In the genomic region with DNA sequence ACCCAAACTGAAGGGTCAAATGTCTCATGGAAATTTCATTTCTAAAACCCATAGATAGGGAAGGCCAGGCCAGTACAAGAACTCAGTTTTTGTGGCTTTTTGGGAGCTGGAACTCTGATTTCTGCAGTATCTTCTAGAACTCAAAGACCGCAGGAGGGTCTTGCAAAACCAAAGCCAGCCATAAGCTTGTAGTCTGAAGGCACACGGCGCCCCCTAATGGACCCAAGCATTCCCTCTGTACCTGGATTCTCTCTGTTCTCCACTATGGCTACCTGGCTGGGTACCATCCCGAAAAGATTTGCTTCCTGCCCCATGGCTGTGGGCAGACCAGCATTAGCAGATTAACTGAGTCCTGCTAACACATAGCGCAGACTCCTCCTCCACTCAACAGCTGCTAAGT, we compare ENCODE assay signal across 9 cellular contexts.
A peak's percentile ranks its signal among the peaks of the same experiment; 100 is the strongest.
DNase-seq lines count a peak whose midpoint lies in the region; ATAC-seq and TF ChIP-seq lines count a peak whose summit lies in the region.
"Had no signal": no experiment of that assay in that cellular context is flagged by ENCODE, and none has a peak within 500 bp of the region (broad histone marks: within the 10 kb centered on the region; RNA-seq: fewer than 3 reads in every experiment).

No MANE protein-coding gene starts in this region.

- no peak overlapping the region for H2AFZ ChIP-seq in mammary epithelial cell (ENCODE audit: low read depth, low read length)

- no peaks in the 10 kb centered on the region for H3K27me3 ChIP-seq in mammary epithelial cell (ENCODE audit: insufficient read depth, low read length)
- H3K27me3 ChIP-seq in mesendoderm (ENCODE audit: insufficient read depth, low read length, poor library complexity), result no peaks in the 10 kb centered on the region

- H4K8ac ChIP-seq in mesendoderm (ENCODE audit: low read depth, low read length), result no peak overlapping the region

- H2BK15ac ChIP-seq in mesendoderm (replicated peaks; ENCODE audit: low read depth), result no peak overlapping the region

- 30% methylated on average over 4 of the region's 5 CpGs for WGBS in mammary epithelial cell (ENCODE audit: low coverage, missing lambda C conversion rate)
- WGBS in mesendoderm (ENCODE audit: extremely low coverage, insufficient coverage, low lambda C conversion rate), result no CpG with 5 or more reads among the region's 5 CpGs

- H3K36me3 ChIP-seq in mammary epithelial cell (ENCODE audit: insufficient read depth, low read length) (no peaks in the 10 kb centered on the region), mesendoderm (ENCODE audit: control insufficient read depth, insufficient read depth, low read length) (no peaks in the 10 kb centered on the region)

- no peaks in the 10 kb centered on the region for H3K79me1 ChIP-seq in mesendoderm (ENCODE audit: low read length)

- no peak overlapping the region for H3K56ac ChIP-seq in mesendoderm (ENCODE audit: low read length)

- H3K4me1 Mint-ChIP-seq in stimulated activated memory B cell treated with anti-CD40 and anti-IgM and Interleukin-4, amounts not matched to agents 10 μg/mL and 1 μg/mL and 100 μg/mL, for 72 hours, result peaks cover 5% of the 10 kb centered on the region

- TF ChIP-seq CTCF in mammary epithelial cell (conservative IDR thresholded peaks at IDR 0.05 in 1 of 2, IDR thresholded peaks at IDR 0.05 in 1 of 2; ENCODE audit: extremely low read depth in 1 of 2, insufficient read depth in 1 of 2, low read depth in 1 of 2, low read length in 2 of 2), result peak; percentile 61 to 77

- H3K79me2 ChIP-seq in mammary epithelial cell (ENCODE audit: insufficient read depth, low read length) (no peaks in the 10 kb centered on the region), mesendoderm (ENCODE audit: control insufficient read depth, insufficient read depth, low read length) (no peaks in the 10 kb centered on the region)

- H2BK120ac ChIP-seq in mesendoderm (ENCODE audit: low read depth, low read length), result peak overlapping the region; percentile 56

- no peaks in the 10 kb centered on the region for H3K9me3 ChIP-seq in mammary epithelial cell (replicated peaks; ENCODE audit: insufficient read depth, low read length)
- H3K9me3 ChIP-seq: A549 had no signal

- no peak overlapping the region for H4K5ac ChIP-seq in mesendoderm (ENCODE audit: low read length)

- H3K23ac ChIP-seq in mesendoderm (ENCODE audit: low read length), result no peak overlapping the region

- H3K27ac Mint-ChIP-seq in stimulated activated memory B cell treated with anti-CD40 and anti-IgM and Interleukin-4, amounts not matched to agents 10 μg/mL and 1 μg/mL and 100 μg/mL, for 72 hours, result no peak overlapping the region

- in situ Hi-C loops in mammary epithelial cell (cut with MboI; ENCODE audit: low sequenced_read_pairs in 2 of 2), result no loop called here

- H3K9ac ChIP-seq in mammary epithelial cell (ENCODE audit: insufficient read depth, low read length), result no peak overlapping the region
- H3K9ac ChIP-seq in mesendoderm (ENCODE audit: low read length), result no peak overlapping the region

- H4K20me1 ChIP-seq in mammary epithelial cell (ENCODE audit: insufficient read depth, low read length), result no peaks in the 10 kb centered on the region

- DNase-seq in DMS153 treated with DMSO at 0.1 percent for 48 hours (lab: John Stamatoyannopoulos, UW; ENCODE audit: unreplicated experiment), result peak; percentile 11
- DNase-seq in DMS153 (lab: John Stamatoyannopoulos, UW), result no peak
- peak; percentile 34 for DNase-seq in NCI-H2029 treated with DMSO at 0.1 percent for 48 hours (lab: John Stamatoyannopoulos, UW)
- no peak for DNase-seq in mammary epithelial cell
- peak; percentile 84 for DNase-seq in mesendoderm

- no peaks in the 10 kb centered on the region for H3K9me3 Mint-ChIP-seq in stimulated activated memory B cell treated with anti-CD40 and anti-IgM and Interleukin-4, amounts not matched to agents 10 μg/mL and 1 μg/mL and 100 μg/mL, for 72 hours

- H3K4me3 ChIP-seq in mammary epithelial cell (replicated peaks in 1 of 3; ENCODE audit: insufficient read depth in 1 of 3, low read depth in 2 of 3, low read length in 3 of 3) (no peak overlapping the region), mesendoderm (ENCODE audit: low read length) (no peak overlapping the region)
- H3K4me3 ChIP-seq: A549 had no signal

- no peak overlapping the region for H3K4ac ChIP-seq in mesendoderm (ENCODE audit: low read depth, low read length)

- BruUV-seq in mammary epithelial cell (replicated peaks; lab: Mats Ljungman, UMichigan), result no TSS peak

- H3K4me3 Mint-ChIP-seq in stimulated activated memory B cell treated with anti-CD40 and anti-IgM and Interleukin-4, amounts not matched to agents 10 μg/mL and 1 μg/mL and 100 μg/mL, for 72 hours, result no peak overlapping the region

- intact Hi-C loops in mammary epithelial cell (cut with micrococcal nuclease), result loop anchor here (10.0 kb wide), 1 partner anchor 1761 kb away; no protein-coding TSS in a partner anchor

- no peak overlapping the region for H3K18ac ChIP-seq in mesendoderm (ENCODE audit: low read length)

- H3K4me2 ChIP-seq in mammary epithelial cell (ENCODE audit: insufficient read depth, low read depth, low read length) (no peak overlapping the region), mesendoderm (ENCODE audit: low read length) (no peak overlapping the region)
- H3K4me2 ChIP-seq: A549 had no signal

- dilution Hi-C loops in mammary epithelial cell (cut with HindIII; ENCODE audit: low sequenced_read_pairs), result no loop called here

- H3K27ac ChIP-seq in mammary epithelial cell (ENCODE audit: insufficient read depth, low read depth, low read length) (no peak overlapping the region), mesendoderm (ENCODE audit: low read depth, low read length) (no peak overlapping the region)
- H3K27ac ChIP-seq: A549 had no signal

- ATAC-seq in GM18867 (IDR thresholded peaks at IDR 0.05; ENCODE audit: unreplicated experiment) (no peak), HG03520 (IDR thresholded peaks at IDR 0.05; ENCODE audit: unreplicated experiment) (no peak)
- no peak for ATAC-seq in stimulated activated memory B cell treated with anti-CD40 and anti-IgM and Interleukin-4, amounts not matched to agents 10 μg/mL and 1 μg/mL and 100 μg/mL, for 72 hours

- H3K36me3 Mint-ChIP-seq in stimulated activated memory B cell treated with anti-CD40 and anti-IgM and Interleukin-4, amounts not matched to agents 10 μg/mL and 1 μg/mL and 100 μg/mL, for 72 hours, result no peaks in the 10 kb centered on the region

- CTCF ChIA-PET in mammary epithelial cell (lab: Charles Lee; ENCODE audit: low non-redundant PET), result interaction anchor here (0.5 to 0.6 kb wide), 2 partner anchors 19 to 251 kb away, joined by 3 to 4 read pairs; no protein-coding TSS in a partner anchor

- H3K4me1 ChIP-seq in mammary epithelial cell (ENCODE audit: insufficient read depth, low read length) (no peaks in the 10 kb centered on the region), mesendoderm (ENCODE audit: control insufficient read depth, low read depth, low read length) (no peaks in the 10 kb centered on the region)
- H3K4me1 ChIP-seq: A549 had no signal

- H3K27me3 Mint-ChIP-seq in stimulated activated memory B cell treated with anti-CD40 and anti-IgM and Interleukin-4, amounts not matched to agents 10 μg/mL and 1 μg/mL and 100 μg/mL, for 72 hours, result peaks cover 23% of the 10 kb centered on the region

- H2BK5ac ChIP-seq in mesendoderm (ENCODE audit: low read length), result no peak overlapping the region

- H2AK5ac ChIP-seq in mesendoderm (ENCODE audit: low read length), result no peak overlapping the region

Comparison
In these comparisons a context has a peak if more than half of its experiments do, and no peak if none do; other contexts are left out.
1. DNase-seq: peak in DMS153 treated with DMSO at 0.1 percent for 48 hours (single experiment), NCI-H2029 treated with DMSO at 0.1 percent for 48 hours (single experiment) and mesendoderm (single experiment); none in DMS153 (single experiment) and mammary epithelial cell (single experiment).